Comparison of ENCODE assay signal across 8 cellular contexts in genomic region chr4:3531306-3531886, GRCh38. TPM values are rescaled to one million over a fixed set of nuclear protein-coding genes. Genes with fewer than 3 reads are reported as not detected.
DNase-seq lines count a peak whose midpoint lies in the region; ATAC-seq, FAIRE-seq and TF ChIP-seq lines count a peak whose summit lies in the region.

No MANE protein-coding gene starts in this region.

- H3K4me1 ChIP-seq in DOHH2 (ENCODE audit: control insufficient read depth, low read length) (peaks cover 33% of the 10 kb centered on the region), MM.1S (ENCODE audit: low read length) (0 out of 2 replicates have a peak, but pooled peaks cover 4% of the 10 kb centered on the region), H1 (replicated peaks in 1 of 4; ENCODE audit: control insufficient read depth in 3 of 4, insufficient read depth in 4 of 4, low read length in 3 of 4) (peaks cover 3 to 18% (median 12%) of the 10 kb centered on the region in 4 experiments)
- H3K4me1 ChIP-seq in naive thymus-derived CD4-positive, alpha-beta T cell (ENCODE audit: control insufficient read depth in 2 of 2, insufficient read depth in 2 of 2, low read length in 2 of 2) = peaks cover 16 to 32% of the 10 kb centered on the region in 2 donors

- no peak overlapping the region for H4K91ac ChIP-seq in H1 (replicated peaks; ENCODE audit: insufficient read length, low read length)

- H3K4me3 Mint-ChIP-seq in naive thymus-derived CD4-positive, alpha-beta T cell = peak overlapping the region; percentile 87 to 100 (median 98)

- H3K9ac ChIP-seq in MM.1S (ENCODE audit: low read length) (peak overlapping the region; percentile 72; the same call in 1 of the 2 replicates), H1 (replicated peaks in 1 of 4; ENCODE audit: extremely low read depth in 1 of 4, low read depth in 3 of 4, low read length in 3 of 4) (peak overlapping the region in 3 of 4 experiments; percentile 42 to 77 (median 69); a peak in 5 of 7 replicates)

- CTCF ChIA-PET in H1 (lab: Charles Lee; ENCODE audit: partially characterized antibody) = interaction anchor here (0.9 kb wide), 1 partner anchor 182 kb away, joined by 3 read pairs; no protein-coding TSS in a partner anchor
- CTCF ChIA-PET in naive thymus-derived CD4-positive, alpha-beta T cell (lab: Charles Lee) = no interaction called here

- peaks cover 12% of the 10 kb centered on the region for H3K23me2 ChIP-seq in H1 (ENCODE audit: low read depth, low read length)

- H4K20me1 ChIP-seq in DOHH2 (ENCODE audit: control insufficient read depth, insufficient read depth, low read depth, low read length) (peaks cover 13% of the 10 kb centered on the region; the same call in 1 of the 2 replicates), MM.1S (ENCODE audit: insufficient read depth, low read length) (no peaks in the 10 kb centered on the region), H1 (replicated peaks in 1 of 2; ENCODE audit: control insufficient read depth in 1 of 2, insufficient read depth in 2 of 2, low read length in 2 of 2) (peaks cover 24 to 43% of the 10 kb centered on the region in 2 experiments)

- peaks cover 20 to 57% (median 39%) of the 10 kb centered on the region in 7 donors for H3K4me1 Mint-ChIP-seq in naive thymus-derived CD4-positive, alpha-beta T cell

- no peak overlapping the region for H4K8ac ChIP-seq in H1 (ENCODE audit: extremely low read depth, insufficient read depth, low read length)

- no peak overlapping the region for H2BK120ac ChIP-seq in H1 (replicated peaks; ENCODE audit: low read depth, low read length)

- H3K27ac ChIP-seq in DOHH2 (ENCODE audit: low read depth, low read length) = no peak overlapping the region; the same call in 1 of the 2 replicates
- H3K27ac ChIP-seq in MM.1S (ENCODE audit: low read length) = no peak overlapping the region
- H3K27ac ChIP-seq in H1 (ENCODE audit: low read depth, low read length) = no peak overlapping the region
- H3K27ac ChIP-seq in naive thymus-derived CD4-positive, alpha-beta T cell (ENCODE audit: low read depth, low read length) = peak overlapping the region; percentile 84

- no peak overlapping the region for H2BK15ac ChIP-seq in H1 (ENCODE audit: low read length)

- no peak for TF ChIP-seq POLR2A in H1 (IDR thresholded peaks at IDR 0.05; ENCODE audit: control extremely low read depth in 1 of 2, low read depth in 2 of 2, low read length in 2 of 2)

- no peak for FAIRE-seq in H1 (lab: Jason Lieb, UNC)

- H4K5ac ChIP-seq in H1 (ENCODE audit: insufficient read length, low read depth, low read length) = no peak overlapping the region

- H3K4ac ChIP-seq in H1 (replicated peaks; ENCODE audit: insufficient read length, low read depth, low read length) = no peak overlapping the region

- H3K36me3 ChIP-seq in DOHH2 (ENCODE audit: control insufficient read depth, low read length) (peaks cover 24% of the 10 kb centered on the region), MM.1S (replicated peaks; ENCODE audit: insufficient read depth, low read length) (no peaks in the 10 kb centered on the region), H1 (ENCODE audit: control insufficient read depth in 2 of 4, insufficient read depth in 4 of 4, low read length in 3 of 4) (peaks cover 0 to 4% (median 1%) of the 10 kb centered on the region in 4 experiments; a peak in 1 of 8 replicates)
- H3K36me3 ChIP-seq in naive thymus-derived CD4-positive, alpha-beta T cell (ENCODE audit: control insufficient read depth in 2 of 3, insufficient read depth in 3 of 3, low read length in 3 of 3) = peaks cover 0 to 31% (median 4%) of the 10 kb centered on the region in 3 experiments

- TF ChIP-seq RAD21 in H1 (IDR thresholded peaks at IDR 0.05 in 1 of 2, conservative IDR thresholded peaks at IDR 0.05 in 1 of 2; ENCODE audit: low read depth in 2 of 2, low read length in 2 of 2) = no peak

- DNase-seq in MM.1S = no peak
- DNase-seq in H1 (ENCODE audit: low read depth in 1 of 2, low spot score in 2 of 2) = no peak
- no peak for DNase-seq in naive thymus-derived CD4-positive, alpha-beta T cell
- DNase-seq in SKM-1 (lab: John Stamatoyannopoulos, UW; ENCODE audit: unreplicated experiment) = no peak
- DNase-seq in effector CD4-positive, alpha-beta T cell = no peak

- no peak overlapping the region for H2AK5ac ChIP-seq in H1 (ENCODE audit: low read depth, low read length)

- no peak overlapping the region for H3K18ac ChIP-seq in H1 (ENCODE audit: extremely low read depth, low read length)

- H2AFZ ChIP-seq in MM.1S (ENCODE audit: low read length) (peak overlapping the region; percentile 54; the same call in 1 of the 2 replicates), H1 (ENCODE audit: low read length) (no peak overlapping the region)

- TF ChIP-seq EP300 in H1 (IDR thresholded peaks at IDR 0.05; ENCODE audit: borderline replicate concordance in 1 of 2, low read depth in 2 of 2, low read length in 2 of 2) = no peak

- no peak overlapping the region for H3K56ac ChIP-seq in H1 (replicated peaks; ENCODE audit: insufficient read length, low read depth, low read length)

- peaks cover 16% of the 10 kb centered on the region for H3K79me1 ChIP-seq in H1 (ENCODE audit: low read depth, low read length)

- peak overlapping the region; percentile 69 for H3K4me2 ChIP-seq in DOHH2 (ENCODE audit: low read length)
- H3K4me2 ChIP-seq in MM.1S (ENCODE audit: low read depth, low read length) = peak overlapping the region; percentile 98
- peak overlapping the region; percentile 92 to 96 for H3K4me2 ChIP-seq in H1 (ENCODE audit: insufficient read depth in 1 of 2, low read depth in 2 of 2, low read length in 2 of 2)

- H3K9me2 ChIP-seq in DOHH2 (replicated peaks; ENCODE audit: control insufficient read depth, low read length) = no peaks in the 10 kb centered on the region
- no peaks in the 10 kb centered on the region for H3K9me2 ChIP-seq in MM.1S (replicated peaks; ENCODE audit: insufficient read depth, low read length)

- no peak overlapping the region for H3K23ac ChIP-seq in H1 (ENCODE audit: insufficient read length)

- WGBS in H1 (ENCODE audit: extremely low coverage in 1 of 2, insufficient coverage in 1 of 2, insufficient read length in 1 of 2, insufficient replicate concordance in 2 of 2, low coverage in 1 of 2, low lambda C conversion rate in 2 of 2, missing lambda C conversion rate in 1 of 2), 2 experiments = 39% methylated on average over 18 of the region's 18 CpGs; no CpG with 5 or more reads in 1 of the 2 experiments

- no peak for ATAC-seq in naive thymus-derived CD4-positive, alpha-beta T cell
- ATAC-seq in HG02610 (IDR thresholded peaks at IDR 0.05; ENCODE audit: unreplicated experiment) (no peak), GM18511 (IDR thresholded peaks at IDR 0.05; ENCODE audit: unreplicated experiment) (no peak)

- H3K79me2 ChIP-seq in DOHH2 (ENCODE audit: control insufficient read depth, low read length) = peaks cover 54% of the 10 kb centered on the region
- peaks cover 56% of the 10 kb centered on the region for H3K79me2 ChIP-seq in MM.1S (ENCODE audit: low read length)
- peaks cover 0 to 35% of the 10 kb centered on the region in 2 experiments; a peak in 1 of 4 replicates for H3K79me2 ChIP-seq in H1 (ENCODE audit: control insufficient read depth in 1 of 2, insufficient read depth in 2 of 2, low read length in 2 of 2)

- TF ChIP-seq CTCF in DOHH2 (IDR thresholded peaks at IDR 0.05; ENCODE audit: low read depth, low read length, poor library complexity, severe bottlenecking) (no peak), MM.1S (IDR thresholded peaks at IDR 0.05; ENCODE audit: low read length) (no peak), H1 (IDR thresholded peaks at IDR 0.05; ENCODE audit: control extremely low read depth in 1 of 3, insufficient read depth in 1 of 3, low read depth in 1 of 3, low read length in 3 of 3) (no peak)

- peak overlapping the region in 8 of 9 donors; percentile 25 to 94 (median 84) for H3K27ac Mint-ChIP-seq in naive thymus-derived CD4-positive, alpha-beta T cell

- H3F3A ChIP-seq in DOHH2 (ENCODE audit: control insufficient read depth, insufficient read depth) (no peaks in the 10 kb centered on the region), MM.1S (ENCODE audit: insufficient read depth, low read length) (no peaks in the 10 kb centered on the region)

- H3K36me3 Mint-ChIP-seq in naive thymus-derived CD4-positive, alpha-beta T cell = peaks cover 0 to 5% (median 3%) of the 10 kb centered on the region in 5 donors

- no peak overlapping the region for H2BK12ac ChIP-seq in H1 (ENCODE audit: low read depth, low read length)

- H3K9me3 ChIP-seq in DOHH2 (ENCODE audit: control insufficient read depth, insufficient read depth, low read length) = no peaks in the 10 kb centered on the region
- no peaks in the 10 kb centered on the region for H3K9me3 ChIP-seq in MM.1S (replicated peaks; ENCODE audit: insufficient read depth, low read length)
- no peaks in the 10 kb centered on the region for H3K9me3 ChIP-seq in H1 (ENCODE audit: insufficient read depth in 2 of 2, low read depth in 1 of 2, low read length in 1 of 2)
- H3K9me3 ChIP-seq in naive thymus-derived CD4-positive, alpha-beta T cell (ENCODE audit: control insufficient read depth in 2 of 3, low read length in 3 of 3) = no peaks in the 10 kb centered on the region

- no peak overlapping the region for H2BK5ac ChIP-seq in H1 (ENCODE audit: low read depth, low read length)

- POLR2A ChIA-PET in H1 (lab: Charles Lee; ENCODE audit: partially characterized antibody) = interaction anchor here (1.1 to 2.1 kb wide), 4 partner anchors 9 to 26 kb away, joined by 3 to 9 read pairs (median 4); no protein-coding TSS in a partner anchor
- POLR2A ChIA-PET in naive thymus-derived CD4-positive, alpha-beta T cell (lab: Charles Lee) = interaction anchor here (0.5 kb wide), 1 partner anchor 1043 kb away, joined by 4 read pairs; no protein-coding TSS in a partner anchor

- H2BK20ac ChIP-seq in H1 (ENCODE audit: low read length) = no peak overlapping the region

- peaks cover 0 to 9% (median 5%) of the 10 kb centered on the region in 11 donors for H3K9me3 Mint-ChIP-seq in naive thymus-derived CD4-positive, alpha-beta T cell

- H3K14ac ChIP-seq in H1 (ENCODE audit: insufficient read length) = no peak overlapping the region

- H3K4me3 ChIP-seq in DOHH2 (ENCODE audit: low read length) (peak overlapping the region; percentile 85), MM.1S (ENCODE audit: low read length) (peak overlapping the region; percentile 85), H1 (ENCODE audit: extremely low read depth in 1 of 4, insufficient read depth in 2 of 4, low read depth in 3 of 4, low read length in 4 of 4) (peak overlapping the region; percentile 67 to 88 (median 83))
- H3K4me3 ChIP-seq in naive thymus-derived CD4-positive, alpha-beta T cell (ENCODE audit: low read length) = peak overlapping the region; percentile 83

- H3K27me3 ChIP-seq in DOHH2 (ENCODE audit: control insufficient read depth, low read length) = no peaks in the 10 kb centered on the region
- peaks cover 11% of the 10 kb centered on the region for H3K27me3 ChIP-seq in MM.1S (replicated peaks; ENCODE audit: insufficient read depth, low read length)
- H3K27me3 ChIP-seq in H1 (replicated peaks in 1 of 4; ENCODE audit: control insufficient read depth in 3 of 4, extremely low read depth in 1 of 4, insufficient read depth in 3 of 4, low read length in 3 of 4) = peaks cover 1 to 18% (median 13%) of the 10 kb centered on the region in 4 experiments; a peak in 5 of 7 replicates
- H3K27me3 ChIP-seq in naive thymus-derived CD4-positive, alpha-beta T cell (ENCODE audit: control insufficient read depth in 2 of 2, insufficient read depth in 2 of 2, low read length in 2 of 2) = no peaks in the 10 kb centered on the region

- H3K27me3 Mint-ChIP-seq in naive thymus-derived CD4-positive, alpha-beta T cell = peaks cover 5 to 10% (median 6%) of the 10 kb centered on the region in 5 donors

- intact Hi-C loops in naive thymus-derived CD4-positive, alpha-beta T cell (cut with micrococcal nuclease) = loop anchor here in 1 of 2 donors (5.0 kb wide), 1 partner anchor 229 kb away; no protein-coding TSS in a partner anchor

RNA-seq across cellular contexts. Expression of gene LRPAP1, which starts 0.8 kb away (rescaled TPM):
- 101 and 106 TPM in 2 replicates for total RNA-seq in H1 (2021; fragmentation: NEBNext Ultra II Directional; extraction: Animal tissue kit (Norgen Biotek cat#: 25700))
- 31.1 and 39.6 TPM in 2 replicates for polyA plus RNA-seq in H1 (2011; rRNA removed)
- polyA plus RNA-seq in H1 (2011; cell fraction: cytosol; rRNA removed) = 80.4 TPM
- 79.1 TPM for polyA plus RNA-seq in H1 (2011; cell fraction: nucleus; rRNA removed)
- 76.1 to 129 TPM (median 105 TPM) in 4 replicates for polyA plus RNA-seq in H1 (2012, experiment 1 of 2)
- polyA plus RNA-seq in H1 (2012, experiment 2 of 2) = 55.3 TPM
- 89.8 TPM for polyA plus RNA-seq in H1 (2013, experiment 1 of 2)
- 106 TPM for polyA plus RNA-seq in H1 (2013, experiment 2 of 2)
- 31.4 and 55.9 TPM in 2 replicates for polyA minus RNA-seq in H1 (2011; rRNA and poly(A)+ RNA removed)
- 47.0 TPM for polyA minus RNA-seq in H1 (2011; cell fraction: cytosol; rRNA and poly(A)+ RNA removed)
- 33.5 TPM for polyA minus RNA-seq in H1 (2011; cell fraction: nucleus; rRNA and poly(A)+ RNA removed)
- 10 to 100 TPM; 65.2 to 88.6 (median 79.4) TPM for total RNA-seq in naive thymus-derived CD4-positive, alpha-beta T cell
- 100 to 1,000 TPM; 103 to 126 TPM for polyA plus RNA-seq in naive thymus-derived CD4-positive, alpha-beta T cell
